In the genomic region with DNA sequence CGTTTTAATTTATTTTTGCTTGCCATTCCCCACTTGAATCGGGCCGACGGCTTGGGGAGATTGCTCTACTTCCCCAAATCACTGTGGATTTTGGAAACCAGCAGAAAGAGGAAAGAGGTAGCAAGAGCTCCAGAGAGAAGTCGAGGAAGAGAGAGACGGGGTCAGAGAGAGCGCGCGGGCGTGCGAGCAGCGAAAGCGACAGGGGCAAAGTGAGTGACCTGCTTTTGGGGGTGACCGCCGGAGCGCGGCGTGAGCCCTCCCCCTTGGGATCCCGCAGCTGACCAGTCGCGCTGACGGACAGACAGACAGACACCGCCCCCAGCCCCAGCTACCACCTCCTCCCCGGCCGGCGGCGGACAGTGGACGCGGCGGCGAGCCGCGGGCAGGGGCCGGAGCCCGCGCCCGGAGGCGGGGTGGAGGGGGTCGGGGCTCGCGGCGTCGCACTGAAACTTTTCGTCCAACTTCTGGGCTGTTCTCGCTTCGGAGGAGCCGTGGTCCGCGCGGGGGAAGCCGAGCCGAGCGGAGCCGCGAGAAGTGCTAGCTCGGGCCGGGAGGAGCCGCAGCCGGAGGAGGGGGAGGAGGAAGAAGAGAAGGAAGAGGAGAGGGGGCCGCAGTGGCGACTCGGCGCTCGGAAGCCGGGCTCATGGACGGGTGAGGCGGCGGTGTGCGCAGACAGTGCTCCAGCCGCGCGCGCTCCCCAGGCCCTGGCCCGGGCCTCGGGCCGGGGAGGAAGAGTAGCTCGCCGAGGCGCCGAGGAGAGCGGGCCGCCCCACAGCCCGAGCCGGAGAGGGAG, we compare ENCODE assay signal across 8 cellular contexts. TPM values are rescaled to one million over a fixed set of nuclear protein-coding genes. Genes with fewer than 3 reads are reported as not detected.
DNase-seq lines count a peak whose midpoint lies in the region; ATAC-seq and TF ChIP-seq lines count a peak whose summit lies in the region.

No MANE protein-coding gene starts in this region.

- H3K27ac ChIP-seq in MM.1S (ENCODE audit: low read length), result peak overlapping the region; percentile 92

- H2AFZ ChIP-seq in MM.1S (ENCODE audit: low read length), result peak overlapping the region; percentile 73

- peak overlapping the region; percentile 90 for H3K27ac Mint-ChIP-seq in dendritic cell treated with granulocyte-macrophage colony-stimulating factor and Interleukin-4, amounts not matched to agents 40 ng/mL and 50 ng/mL, for 4 days

- peaks cover 23% of the 10 kb centered on the region for H3K27me3 Mint-ChIP-seq in dendritic cell treated with granulocyte-macrophage colony-stimulating factor and Interleukin-4, amounts not matched to agents 40 ng/mL and 50 ng/mL, for 4 days

- H3K9ac ChIP-seq in MM.1S (ENCODE audit: low read length), result peak overlapping the region; percentile 100

- H3K79me2 ChIP-seq in MM.1S (ENCODE audit: low read length), result peaks cover 55% of the 10 kb centered on the region

- intact Hi-C loops in dendritic cell treated with granulocyte-macrophage colony-stimulating factor and Interleukin-4, amounts not matched to agents 40 ng/mL and 50 ng/mL, for 4 days (cut with micrococcal nuclease), result loop anchor here (5.0 kb wide), 2 partner anchors 67 to 287 kb away; no protein-coding TSS in a partner anchor

- H3F3A ChIP-seq in MM.1S (ENCODE audit: insufficient read depth, low read length), result peaks cover 18% of the 10 kb centered on the region

- H3K4me1 Mint-ChIP-seq in dendritic cell treated with granulocyte-macrophage colony-stimulating factor and Interleukin-4, amounts not matched to agents 40 ng/mL and 50 ng/mL, for 4 days (ENCODE audit: low read depth), result peaks cover 54% of the 10 kb centered on the region

- H3K4me3 Mint-ChIP-seq in dendritic cell treated with granulocyte-macrophage colony-stimulating factor and Interleukin-4, amounts not matched to agents 40 ng/mL and 50 ng/mL, for 4 days, result peak overlapping the region; percentile 84

- peaks cover 22% of the 10 kb centered on the region for H3K4me1 ChIP-seq in MM.1S (ENCODE audit: low read length)

- H3K9me3 ChIP-seq in MM.1S (replicated peaks; ENCODE audit: insufficient read depth, low read length), result no peaks in the 10 kb centered on the region

- H3K9me3 Mint-ChIP-seq in dendritic cell treated with granulocyte-macrophage colony-stimulating factor and Interleukin-4, amounts not matched to agents 40 ng/mL and 50 ng/mL, for 4 days, result no peaks in the 10 kb centered on the region

- DNase-seq in DMS 273 (lab: John Stamatoyannopoulos, UW; ENCODE audit: unreplicated experiment), result peak; percentile 81
- no peak for DNase-seq in DMS 273 treated with DMSO at 0.1 percent for 48 hours (lab: John Stamatoyannopoulos, UW)
- DNase-seq in MM.1S, result peak; percentile 41
- DNase-seq in left lobe of liver (ENCODE audit: low spot score), result peak; percentile 90
- DNase-seq in stimulated activated CD4-positive, alpha-beta T cell treated with anti-CD3 and anti-CD28 coated beads, Interleukin-4, amount 100 ng/mL, for 24 hours, result peak; percentile 33
- DNase-seq in NCI-H774 (lab: John Stamatoyannopoulos, UW), result no peak

- H3K4me2 ChIP-seq in MM.1S (ENCODE audit: low read depth, low read length), result peak overlapping the region; percentile 99

- peaks cover 33% of the 10 kb centered on the region for H3K36me3 Mint-ChIP-seq in dendritic cell treated with granulocyte-macrophage colony-stimulating factor and Interleukin-4, amounts not matched to agents 40 ng/mL and 50 ng/mL, for 4 days (ENCODE audit: low read depth)

- no peaks in the 10 kb centered on the region for H3K27me3 ChIP-seq in MM.1S (replicated peaks; ENCODE audit: insufficient read depth, low read length)

- no peaks in the 10 kb centered on the region for H3K36me3 ChIP-seq in MM.1S (replicated peaks; ENCODE audit: insufficient read depth, low read length)

- H3K4me3 ChIP-seq in MM.1S (ENCODE audit: low read length), result peak overlapping the region; percentile 73
- peak overlapping the region; percentile 97 for H3K4me3 ChIP-seq in WI38 (ENCODE audit: low read depth, low read length)

- ATAC-seq in left lobe of liver, result peak; percentile 50

- no peaks in the 10 kb centered on the region for H3K9me2 ChIP-seq in MM.1S (replicated peaks; ENCODE audit: insufficient read depth, low read length)

- TF ChIP-seq CTCF in MM.1S (IDR thresholded peaks at IDR 0.05; ENCODE audit: low read length), result no peak
- TF ChIP-seq CTCF in WI38 (IDR thresholded peaks at IDR 0.05; ENCODE audit: low read depth, low read length), result no peak

- H4K20me1 ChIP-seq in MM.1S (ENCODE audit: insufficient read depth, low read length), result peaks cover 6% of the 10 kb centered on the region; the same call in 1 of the 2 replicates

RNA-seq across cellular contexts. Expression of gene VEGFA, which starts 0.6 kb away (rescaled TPM):
- 135 TPM for total RNA-seq in left lobe of liver

Comparison
In these comparisons a context has a peak if more than half of its experiments do, and no peak if none do; other contexts are left out.
1. DNase-seq: peak in DMS 273 (single experiment), MM.1S (single experiment), left lobe of liver (single experiment) and stimulated activated CD4-positive, alpha-beta T cell treated with anti-CD3 and anti-CD28 coated beads, Interleukin-4, amount 100 ng/mL, for 24 hours (single experiment); none in DMS 273 treated with DMSO at 0.1 percent for 48 hours (single experiment) and NCI-H774 (single experiment).